Comparison of ENCODE assay signal across 16 cellular contexts in the genomic region with DNA sequence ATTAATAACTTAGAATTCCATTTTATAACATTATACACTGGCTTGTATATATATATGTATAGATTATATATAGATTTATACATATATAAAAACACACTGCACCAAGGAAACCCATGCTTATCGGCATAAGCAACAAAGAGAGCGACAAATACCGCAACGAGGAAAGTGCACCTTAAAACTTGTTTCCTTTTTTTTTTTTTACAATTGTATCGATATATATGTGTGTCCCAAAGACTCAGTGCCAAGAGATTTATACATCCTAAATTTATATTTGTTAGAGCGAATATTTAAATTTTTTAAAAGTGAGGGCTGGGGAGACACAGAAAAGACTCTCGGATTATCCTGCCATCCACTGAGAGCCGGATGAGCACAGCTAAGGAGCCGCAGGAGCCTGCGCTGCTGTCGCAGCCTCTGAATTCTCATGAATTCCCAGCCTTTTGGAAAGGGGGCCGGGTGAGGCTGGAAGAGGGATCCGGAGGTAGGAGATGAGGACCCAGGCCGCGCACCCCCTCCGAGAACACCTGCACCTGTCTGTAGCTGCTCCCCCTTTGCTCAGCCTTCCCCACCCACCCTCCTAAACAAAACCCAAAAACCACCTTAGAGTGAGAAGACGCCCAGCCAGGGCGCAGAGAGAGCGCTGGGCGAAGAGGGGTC. TPM values are rescaled to one million over a fixed set of nuclear protein-coding genes. Genes with fewer than 3 reads are reported as not detected.
DNase-seq lines count a peak whose midpoint lies in the region; ATAC-seq and TF ChIP-seq lines count a peak whose summit lies in the region.
"Had no signal": no experiment of that assay in that cellular context is flagged by ENCODE, and none has a peak within 500 bp of the region (broad histone marks: within the 10 kb centered on the region; RNA-seq: fewer than 3 reads in every experiment).

No MANE protein-coding gene starts in this region.

- peaks cover 3 to 61% (median 36%) of the 10 kb centered on the region in 9 donors for H3K4me1 ChIP-seq in heart right ventricle
- H3K4me1 ChIP-seq in tibial artery, result peaks cover 0 to 65% (median 55%) of the 10 kb centered on the region in 4 donors

- TF ChIP-seq CTCF in heart right ventricle (IDR thresholded peaks at IDR 0.05), result no peak
- TF ChIP-seq CTCF in brain (conservative IDR thresholded peaks at IDR 0.05), result no peak
- no peak for TF ChIP-seq CTCF in tibial artery (IDR thresholded peaks at IDR 0.05)

- no peaks in the 10 kb centered on the region for H3K36me3 Mint-ChIP-seq in brain
- H3K36me3 Mint-ChIP-seq in naive thymus-derived CD8-positive, alpha-beta T cell, result no peaks in the 10 kb centered on the region

- H3K4me3 Mint-ChIP-seq in brain, result peak overlapping the region; percentile 56 to 85 (median 76)
- H3K4me3 Mint-ChIP-seq in naive thymus-derived CD8-positive, alpha-beta T cell, result peak overlapping the region in 6 of 10 donors; percentile 10 to 59 (median 35)

- H3K4me1 Mint-ChIP-seq in brain, result peaks cover 53% of the 10 kb centered on the region
- peaks cover 21 to 49% (median 40%) of the 10 kb centered on the region in 4 donors for H3K4me1 Mint-ChIP-seq in naive thymus-derived CD8-positive, alpha-beta T cell

- ATAC-seq in heart right ventricle (no peak), Right ventricle myocardium inferior (no peak)
- no peak for ATAC-seq in naive thymus-derived CD8-positive, alpha-beta T cell

- WGBS in heart right ventricle, 2 donors, result 9 to 11% methylated on average over 20 of the region's 20 CpGs

- H3K27me3 Mint-ChIP-seq in brain, result peaks cover 97% of the 10 kb centered on the region
- peaks cover 44 to 87% (median 63%) of the 10 kb centered on the region in 5 donors for H3K27me3 Mint-ChIP-seq in naive thymus-derived CD8-positive, alpha-beta T cell

- H3K27ac Mint-ChIP-seq in brain, result peak overlapping the region in 4 of 5 experiments; percentile 79 to 96 (median 88)
- no peak overlapping the region for H3K27ac Mint-ChIP-seq in naive thymus-derived CD8-positive, alpha-beta T cell

- POLR2A ChIA-PET in naive thymus-derived CD8-positive, alpha-beta T cell (lab: Charles Lee), result no interaction called here

- peaks cover 55 to 100% (median 99%) of the 10 kb centered on the region in 7 donors for H3K27me3 ChIP-seq in heart right ventricle
- H3K27me3 ChIP-seq in tibial artery, result peaks cover 0 to 90% of the 10 kb centered on the region in 2 donors

- DNase-seq in heart right ventricle, result no peak
- DNase-seq in Right ventricle myocardium inferior (ENCODE audit: missing footprints), result no peak
- no peak for DNase-seq in naive thymus-derived CD8-positive, alpha-beta T cell
- no peak for DNase-seq in tibial artery
- DNase-seq in SKM-1 treated with dmso at 0.1 percent for 144 hours (lab: John Stamatoyannopoulos, UW; ENCODE audit: unreplicated experiment), result no peak
- DNase-seq in NCI-H128 (lab: John Stamatoyannopoulos, UW; ENCODE audit: unreplicated experiment), result no peak
- DNase-seq in stimulated activated CD4-positive, alpha-beta T cell treated with anti-CD3 and anti-CD28 coated beads, Interleukin-4, amount 100 ng/mL, for 4 hours, result no peak
- DNase-seq: activated effector memory CD4-positive, alpha-beta T cell treated with anti-CD3 and anti-CD28 coated beads, Interleukin-2, amount 50 U/mL, for 16 hours; cortex of kidney; foreskin melanocyte; NCI-H1417; NCI-H524 treated with DMSO at 0.1 percent for 48 hours; SHP77 treated with DMSO at 0.1 percent for 48 hours; small intestine had no signal

- intact Hi-C loops in heart right ventricle (cut with DNase I) (no loop called here), Right ventricle myocardium inferior (cut with DNase I) (no loop called here), tibial artery (cut with DNase I; ENCODE audit: low total_unique reads) (no loop called here)

- H3K27ac ChIP-seq in heart right ventricle (no peak overlapping the region), tibial artery (no peak overlapping the region)

- H3K4me3 ChIP-seq in heart right ventricle, result peak overlapping the region in 8 of 10 donors; percentile 32 to 50 (median 40)
- H3K4me3 ChIP-seq in tibial artery, result peak overlapping the region; percentile 22 to 47

- H3K9me3 ChIP-seq in heart right ventricle (peaks cover 0 to 5% (median 0%) of the 10 kb centered on the region in 11 donors), tibial artery (peaks cover 0 to 5% (median 0%) of the 10 kb centered on the region in 3 donors)

- H3K36me3 ChIP-seq in heart right ventricle (no peaks in the 10 kb centered on the region), tibial artery (no peaks in the 10 kb centered on the region)

- peaks cover 5 to 29% (median 12%) of the 10 kb centered on the region in 5 experiments for H3K9me3 Mint-ChIP-seq in brain
- H3K9me3 Mint-ChIP-seq in naive thymus-derived CD8-positive, alpha-beta T cell, result peaks cover 0 to 10% (median 0%) of the 10 kb centered on the region in 9 donors

RNA-seq across cellular contexts. Expression of gene DMRTA2, which starts 5.2 kb away (rescaled TPM):
- under 1 TPM in 2 of 10 donors, not detected in 8; 0.09 TPM for total RNA-seq in heart right ventricle
- not detected for polyA plus RNA-seq in heart right ventricle
- not detected for total RNA-seq in Right ventricle myocardium inferior
- polyA plus RNA-seq in brain (ENCODE audit: insufficient read depth, low read depth, low replicate concordance), result 19.7 TPM
- total RNA-seq in naive thymus-derived CD8-positive, alpha-beta T cell, result not detected
- not detected for polyA plus RNA-seq in naive thymus-derived CD8-positive, alpha-beta T cell
- polyA plus RNA-seq: BJ had no signal

Comparison
In these comparisons a context has a peak if more than half of its experiments do, and no peak if none do; other contexts are left out.
1. H3K27ac Mint-ChIP-seq: peak in brain (4 of 5); none in naive thymus-derived CD8-positive, alpha-beta T cell (0 of 10).